ENCODE assay signal across 8 cellular contexts in the genomic region with DNA sequence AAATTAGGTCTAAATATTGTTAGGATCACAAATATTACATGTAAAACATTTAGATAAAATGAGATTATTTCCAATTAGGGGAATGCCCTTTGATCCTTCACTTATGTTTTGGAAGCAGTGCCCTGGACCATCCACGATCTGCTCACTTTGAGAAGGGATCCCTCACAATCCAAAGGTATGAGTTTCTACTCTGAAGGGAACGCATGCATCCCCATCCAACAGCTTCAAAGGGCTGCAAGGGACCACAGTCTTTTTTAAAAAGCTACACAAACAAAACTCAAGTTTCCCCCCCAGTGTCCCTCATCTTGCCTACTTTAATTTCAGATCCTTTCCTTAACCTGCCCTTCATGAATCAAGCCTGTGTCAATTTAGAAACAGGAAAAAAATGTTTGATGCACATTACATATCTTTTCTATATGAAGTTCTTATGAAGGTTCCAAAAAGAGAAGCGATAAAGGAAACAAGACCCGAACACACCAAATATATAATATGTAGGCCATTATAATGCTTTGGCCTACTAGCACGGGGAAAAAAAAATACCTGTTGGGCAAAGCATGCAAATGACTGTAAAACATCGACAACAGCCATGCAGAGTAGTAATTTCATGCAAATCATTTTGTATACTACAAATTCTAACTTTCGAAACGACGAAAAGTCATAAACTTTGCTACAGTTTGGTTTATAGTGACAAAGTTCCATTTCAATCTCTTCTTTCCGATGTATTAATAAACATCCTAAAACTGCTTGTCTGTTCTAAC. TPM values are rescaled to one million over a fixed set of nuclear protein-coding genes. Genes with fewer than 3 reads are reported as not detected.
DNase-seq lines count a peak whose midpoint lies in the region; ATAC-seq, FAIRE-seq and TF ChIP-seq lines count a peak whose summit lies in the region.

No MANE protein-coding gene starts in this region.

- H4K20me1 ChIP-seq in H1 (replicated peaks in 1 of 2; ENCODE audit: control insufficient read depth in 1 of 2, insufficient read depth in 2 of 2, low read length in 2 of 2) (peaks cover 12 to 17% of the 10 kb centered on the region in 2 experiments), osteoblast (ENCODE audit: insufficient read depth, low read length) (peaks cover 52% of the 10 kb centered on the region)

- H3K9me3 Mint-ChIP-seq in Calu3 (ENCODE audit: low read depth, unreplicated experiment): no peaks in the 10 kb centered on the region

- no peaks in the 10 kb centered on the region for H3K4me1 Mint-ChIP-seq in Calu3 (ENCODE audit: low read depth, unreplicated experiment)

- H2BK15ac ChIP-seq in H1 (ENCODE audit: low read length): no peak overlapping the region

- H3K27me3 Mint-ChIP-seq in Calu3 (ENCODE audit: unreplicated experiment): no peaks in the 10 kb centered on the region

- no peak overlapping the region for H2BK5ac ChIP-seq in H1 (ENCODE audit: low read depth, low read length)

- peaks cover 45% of the 10 kb centered on the region for H3K36me3 Mint-ChIP-seq in Calu3 (ENCODE audit: insufficient read depth, unreplicated experiment)

- no peak for TF ChIP-seq POLR2A in H1 (IDR thresholded peaks at IDR 0.05; ENCODE audit: control extremely low read depth in 1 of 2, low read depth in 2 of 2, low read length in 2 of 2)

- H2AK5ac ChIP-seq in H1 (ENCODE audit: low read depth, low read length): no peak overlapping the region

- no peak overlapping the region for H3K14ac ChIP-seq in H1 (ENCODE audit: insufficient read length)

- intact Hi-C loops in Calu3 (cut with micrococcal nuclease; ENCODE audit: unreplicated experiment): no loop called here

- H4K8ac ChIP-seq in H1 (ENCODE audit: extremely low read depth, insufficient read depth, low read length): no peak overlapping the region

- no peak overlapping the region for H3K27ac ChIP-seq in H1 (ENCODE audit: low read depth, low read length)
- H3K27ac ChIP-seq in osteoblast (ENCODE audit: low read depth, low read length): peak overlapping the region; percentile 96

- H2BK120ac ChIP-seq in H1 (replicated peaks; ENCODE audit: low read depth, low read length): no peak overlapping the region

- H2AFZ ChIP-seq in H1 (ENCODE audit: low read length): no peak overlapping the region
- H2AFZ ChIP-seq in osteoblast (ENCODE audit: low read length): no peak overlapping the region

- H3K27me3 ChIP-seq in H1 (replicated peaks in 1 of 4; ENCODE audit: control insufficient read depth in 3 of 4, extremely low read depth in 1 of 4, insufficient read depth in 3 of 4, low read length in 3 of 4) (no peaks in the 10 kb centered on the region), osteoblast (ENCODE audit: insufficient read depth, low read length) (no peaks in the 10 kb centered on the region)

- H4K5ac ChIP-seq in H1 (ENCODE audit: insufficient read length, low read depth, low read length): peak overlapping the region; percentile 21

- POLR2A ChIA-PET in H1 (lab: Charles Lee; ENCODE audit: partially characterized antibody): interaction anchor here (0.7 to 4.2 kb wide), 10 partner anchors 8 to 121 kb away, joined by 3 to 30 read pairs (median 8); a partner anchor contains a TSS

- H3K4ac ChIP-seq in H1 (replicated peaks; ENCODE audit: insufficient read length, low read depth, low read length): no peak overlapping the region

- 73% methylated on average over 10 of the region's 10 CpGs; no CpG with 5 or more reads in 1 of the 2 experiments for WGBS in H1 (ENCODE audit: extremely low coverage in 1 of 2, insufficient coverage in 1 of 2, insufficient read length in 1 of 2, insufficient replicate concordance in 2 of 2, low coverage in 1 of 2, low lambda C conversion rate in 2 of 2, missing lambda C conversion rate in 1 of 2), 2 experiments

- H3K56ac ChIP-seq in H1 (replicated peaks; ENCODE audit: insufficient read length, low read depth, low read length): no peak overlapping the region

- no peak overlapping the region for H2BK20ac ChIP-seq in H1 (ENCODE audit: low read length)

- no peak for TF ChIP-seq RAD21 in H1 (IDR thresholded peaks at IDR 0.05 in 1 of 2, conservative IDR thresholded peaks at IDR 0.05 in 1 of 2; ENCODE audit: low read depth in 2 of 2, low read length in 2 of 2)

- ATAC-seq in HG02798 (IDR thresholded peaks at IDR 0.05; ENCODE audit: poor library complexity, unreplicated experiment) (no peak), GM21515 (IDR thresholded peaks at IDR 0.05; ENCODE audit: unreplicated experiment) (no peak)

- H3K79me1 ChIP-seq in H1 (ENCODE audit: low read depth, low read length): no peaks in the 10 kb centered on the region

- CTCF ChIA-PET in Calu3 (lab: Charles Lee) (interaction anchor here (0.6 kb wide), 1 partner anchor 343 kb away, joined by 3 read pairs; no protein-coding TSS in a partner anchor), H1 (lab: Charles Lee; ENCODE audit: partially characterized antibody) (no interaction called here)

- H3K4me3 ChIP-seq in H1 (ENCODE audit: extremely low read depth in 1 of 4, insufficient read depth in 2 of 4, low read depth in 3 of 4, low read length in 4 of 4) (peak overlapping the region; percentile 77 to 96 (median 90); a peak in 7 of 8 replicates), osteoblast (ENCODE audit: insufficient read depth, low read length) (peak overlapping the region; percentile 99)

- no peak for FAIRE-seq in H1 (lab: Jason Lieb, UNC)

- H3K4me2 ChIP-seq in H1 (ENCODE audit: insufficient read depth in 1 of 2, low read depth in 2 of 2, low read length in 2 of 2) (peak overlapping the region; percentile 71 to 73), osteoblast (ENCODE audit: insufficient read depth, low read length) (peak overlapping the region; percentile 96)

- peaks cover 11% of the 10 kb centered on the region for H3K23me2 ChIP-seq in H1 (ENCODE audit: low read depth, low read length)

- H3K27ac Mint-ChIP-seq in Calu3 (ENCODE audit: unreplicated experiment): peak overlapping the region; percentile 98

- H3K79me2 ChIP-seq in H1 (ENCODE audit: control insufficient read depth in 1 of 2, insufficient read depth in 2 of 2, low read length in 2 of 2): peaks cover 59 to 73% of the 10 kb centered on the region in 2 experiments
- H3K79me2 ChIP-seq in osteoblast (ENCODE audit: insufficient read depth, low read length): peaks cover 80% of the 10 kb centered on the region

- no peak overlapping the region for H2BK12ac ChIP-seq in H1 (ENCODE audit: low read depth, low read length)

- H3K18ac ChIP-seq in H1 (ENCODE audit: extremely low read depth, low read length): no peak overlapping the region

- H3K9me3 ChIP-seq in H1 (ENCODE audit: insufficient read depth in 2 of 2, low read depth in 1 of 2, low read length in 1 of 2) (no peaks in the 10 kb centered on the region), osteoblast (ENCODE audit: low read depth, low read length) (no peaks in the 10 kb centered on the region)

- H4K91ac ChIP-seq in H1 (replicated peaks; ENCODE audit: insufficient read length, low read length): no peak overlapping the region

- H3K4me1 ChIP-seq in H1 (replicated peaks in 1 of 4; ENCODE audit: control insufficient read depth in 3 of 4, insufficient read depth in 4 of 4, low read length in 3 of 4): no peaks in the 10 kb centered on the region; a peak in 2 of 7 replicates
- peaks cover 15% of the 10 kb centered on the region for H3K4me1 ChIP-seq in osteoblast (ENCODE audit: insufficient read depth, low read length)

- H3K4me3 Mint-ChIP-seq in Calu3 (ENCODE audit: low read depth, unreplicated experiment): peak overlapping the region; percentile 96

- TF ChIP-seq CTCF in Calu3 (IDR thresholded peaks at IDR 0.05; ENCODE audit: unreplicated experiment) (no peak), H1 (IDR thresholded peaks at IDR 0.05; ENCODE audit: control extremely low read depth in 1 of 3, insufficient read depth in 1 of 3, low read depth in 1 of 3, low read length in 3 of 3) (no peak), osteoblast (IDR thresholded peaks at IDR 0.05; ENCODE audit: extremely low read depth, low read depth, low read length) (no peak)

- H3K23ac ChIP-seq in H1 (ENCODE audit: insufficient read length): no peak overlapping the region

- H3K36me3 ChIP-seq in H1 (ENCODE audit: control insufficient read depth in 2 of 4, insufficient read depth in 4 of 4, low read length in 3 of 4) (peaks cover 0 to 12% (median 3%) of the 10 kb centered on the region in 4 experiments; a peak in 2 of 8 replicates), osteoblast (ENCODE audit: insufficient read depth, low read length) (no peaks in the 10 kb centered on the region)

- TF ChIP-seq EP300 in H1 (IDR thresholded peaks at IDR 0.05; ENCODE audit: borderline replicate concordance in 1 of 2, low read depth in 2 of 2, low read length in 2 of 2): no peak

- DNase-seq in Calu3 (no peak), NCI-H1048 (lab: John Stamatoyannopoulos, UW) (peak; percentile 8), H1 (ENCODE audit: low read depth in 1 of 2, low spot score in 2 of 2) (no peak), osteoblast (ENCODE audit: insufficient read length, low spot score, missing footprints) (peak; percentile 46), AML-193 (lab: John Stamatoyannopoulos, UW) (no peak), NCI-H1417 treated with DMSO at 0.1 percent for 48 hours (lab: John Stamatoyannopoulos, UW) (no peak)

- no TSS peak for BruUV-seq in Calu3 (replicated peaks; lab: Mats Ljungman, UMichigan)

- peak overlapping the region; percentile 21 to 98 (median 60); a peak in 6 of 7 replicates for H3K9ac ChIP-seq in H1 (replicated peaks in 1 of 4; ENCODE audit: extremely low read depth in 1 of 4, low read depth in 3 of 4, low read length in 3 of 4)

RNA-seq across cellular contexts. Expression of a gene that starts 2.0 kb away (rescaled TPM):
- total RNA-seq in Calu3 (2022) (95.3 and 104 TPM in 2 replicates), osteoblast (135 and 151 TPM in 2 replicates)
- 209 and 210 TPM in 2 replicates for total RNA-seq in H1 (2021; fragmentation: NEBNext Ultra II Directional; extraction: Animal tissue kit (Norgen Biotek cat#: 25700))
- 26.8 and 33.5 TPM in 2 replicates for polyA plus RNA-seq in H1 (2011; rRNA removed)
- polyA plus RNA-seq in H1 (2011; cell fraction: cytosol; rRNA removed): 50.5 TPM
- polyA plus RNA-seq in H1 (2011; cell fraction: nucleus; rRNA removed): 46.8 TPM
- polyA plus RNA-seq in H1 (2012, experiment 1 of 2): 164 to 230 TPM (median 189 TPM) in 4 replicates
- polyA plus RNA-seq in H1 (2012, experiment 2 of 2): 9.9 TPM
- polyA plus RNA-seq in H1 (2013, experiment 1 of 2): 159 TPM
- 182 TPM for polyA plus RNA-seq in H1 (2013, experiment 2 of 2)
- polyA minus RNA-seq in H1 (2011; rRNA and poly(A)+ RNA removed): 82.5 and 124 TPM in 2 replicates
- polyA minus RNA-seq in H1 (2011; cell fraction: cytosol; rRNA and poly(A)+ RNA removed): 103 TPM
- 125 TPM for polyA minus RNA-seq in H1 (2011; cell fraction: nucleus; rRNA and poly(A)+ RNA removed)

RNA-seq across cellular contexts. Expression of a gene that starts 25.3 kb away (rescaled TPM):
- 15.8 and 16.7 TPM in 2 replicates for total RNA-seq in Calu3 (2022)
- total RNA-seq in H1 (2021; fragmentation: NEBNext Ultra II Directional; extraction: Animal tissue kit (Norgen Biotek cat#: 25700)): 61.6 and 64.4 TPM in 2 replicates
- polyA plus RNA-seq in H1 (2011; rRNA removed): 36.3 and 49.3 TPM in 2 replicates
- polyA plus RNA-seq in H1 (2011; cell fraction: cytosol; rRNA removed): 61.0 TPM
- polyA plus RNA-seq in H1 (2011; cell fraction: nucleus; rRNA removed): 106 TPM
- polyA plus RNA-seq in H1 (2012, experiment 1 of 2): 54.3 to 64.3 TPM (median 60.4 TPM) in 4 replicates
- polyA plus RNA-seq in H1 (2012, experiment 2 of 2): 7.6 TPM
- polyA plus RNA-seq in H1 (2013, experiment 1 of 2): 81.8 TPM
- polyA plus RNA-seq in H1 (2013, experiment 2 of 2): 74.9 TPM
- polyA minus RNA-seq in H1 (2011; rRNA and poly(A)+ RNA removed): 90.0 and 92.4 TPM in 2 replicates
- polyA minus RNA-seq in H1 (2011; cell fraction: cytosol; rRNA and poly(A)+ RNA removed): 38.4 TPM
- polyA minus RNA-seq in H1 (2011; cell fraction: nucleus; rRNA and poly(A)+ RNA removed): 105 TPM
- total RNA-seq in osteoblast: 102 and 111 TPM in 2 replicates

RNA-seq across cellular contexts. Expression of a gene that starts 49.1 kb away (rescaled TPM):
- total RNA-seq in Calu3 (2022) (4.6 and 6.8 TPM in 2 replicates), osteoblast (1.1 and 1.2 TPM in 2 replicates)
- 3.1 and 5.4 TPM in 2 replicates for total RNA-seq in H1 (2021; fragmentation: NEBNext Ultra II Directional; extraction: Animal tissue kit (Norgen Biotek cat#: 25700))
- polyA plus RNA-seq in H1 (2011; rRNA removed): 2.3 and 3.9 TPM in 2 replicates
- 3.4 TPM for polyA plus RNA-seq in H1 (2011; cell fraction: cytosol; rRNA removed)
- polyA plus RNA-seq in H1 (2011; cell fraction: nucleus; rRNA removed): 1.9 TPM
- polyA plus RNA-seq in H1 (2012, experiment 1 of 2): 2.9 to 4.0 TPM (median 3.3 TPM) in 4 replicates
- 4.6 TPM for polyA plus RNA-seq in H1 (2012, experiment 2 of 2)
- polyA plus RNA-seq in H1 (2013, experiment 1 of 2): 3.8 TPM
- polyA plus RNA-seq in H1 (2013, experiment 2 of 2): 3.8 TPM
- 1.6 and 2.0 TPM in 2 replicates for polyA minus RNA-seq in H1 (2011; rRNA and poly(A)+ RNA removed)
- 5.0 TPM for polyA minus RNA-seq in H1 (2011; cell fraction: cytosol; rRNA and poly(A)+ RNA removed)
- 5.7 TPM for polyA minus RNA-seq in H1 (2011; cell fraction: nucleus; rRNA and poly(A)+ RNA removed)

Comparison
In these comparisons a context has a peak if more than half of its experiments do, and no peak if none do; other contexts are left out.
1. DNase-seq: peak in NCI-H1048 (single experiment) and osteoblast (single experiment); none in Calu3 (single experiment), H1 (0 of 2), AML-193 (0 of 2) and NCI-H1417 treated with DMSO at 0.1 percent for 48 hours (single experiment).